ENCODE assay signal across 12 cellular contexts in genomic region chr16:73216932-73217331, GRCh38.
DNase-seq lines count a peak whose midpoint lies in the region; TF ChIP-seq lines count a peak whose summit lies in the region.
"Had no signal": no experiment of that assay in that cellular context is flagged by ENCODE, and none has a peak within 500 bp of the region (broad histone marks: within the 10 kb centered on the region; RNA-seq: fewer than 3 reads in every experiment).

No MANE protein-coding gene starts in this region.

- no peak overlapping the region for H3K4me3 Mint-ChIP-seq in nephron progenitor cell
- H3K4me3 Mint-ChIP-seq: CD4-positive, CD25-positive, alpha-beta regulatory T cell; H9 had no signal

- peak overlapping the region; percentile 18 for H3K27ac ChIP-seq in VCaP

- H3K4me1 Mint-ChIP-seq in nephron progenitor cell: peaks cover 32% of the 10 kb centered on the region
- H3K4me1 Mint-ChIP-seq: CD4-positive, CD25-positive, alpha-beta regulatory T cell had no signal

- H3K9me3 Mint-ChIP-seq in nephron progenitor cell: peaks cover 14% of the 10 kb centered on the region

- no peaks in the 10 kb centered on the region for H3K36me3 Mint-ChIP-seq in nephron progenitor cell (ENCODE audit: low read depth)
- H3K36me3 Mint-ChIP-seq: CD4-positive, CD25-positive, alpha-beta regulatory T cell had no signal

- no peaks in the 10 kb centered on the region for H3K27me3 Mint-ChIP-seq in nephron progenitor cell (ENCODE audit: low read depth, poor library complexity)
- H3K27me3 Mint-ChIP-seq: CD4-positive, CD25-positive, alpha-beta regulatory T cell had no signal

- peak; percentile 46 for DNase-seq in COLO668 (lab: John Stamatoyannopoulos, UW; ENCODE audit: unreplicated experiment)
- peak; percentile 36 for DNase-seq in EH (ENCODE audit: low read depth)
- no peak for DNase-seq in nephron progenitor cell
- DNase-seq in NCI-H146 treated with DMSO at 0.1 percent for 48 hours (lab: John Stamatoyannopoulos, UW; ENCODE audit: unreplicated experiment): no peak
- DNase-seq in retina: no peak
- no peak for DNase-seq in NCI-H1694 (lab: John Stamatoyannopoulos, UW)
- DNase-seq: AML-193; CD4-positive, CD25-positive, alpha-beta regulatory T cell; H9; NCI-H526 treated with DMSO at 0.1 percent for 48 hours; PC-3 had no signal

- TF ChIP-seq CTCF in VCaP (conservative IDR thresholded peaks at IDR 0.05) (no peak), nephron progenitor cell (IDR thresholded peaks at IDR 0.05) (no peak)

- peak overlapping the region; percentile 47 for H3K27ac Mint-ChIP-seq in nephron progenitor cell
- H3K27ac Mint-ChIP-seq: CD4-positive, CD25-positive, alpha-beta regulatory T cell had no signal

Comparison
In these comparisons a context has a peak if more than half of its experiments do, and no peak if none do; other contexts are left out.
1. DNase-seq: peak in COLO668 (single experiment) and EH (single experiment); none in nephron progenitor cell (single experiment), NCI-H146 treated with DMSO at 0.1 percent for 48 hours (single experiment), retina (single experiment) and NCI-H1694 (single experiment).